In genomic region chr12:120495723-120496352, GRCh38 we compare ENCODE assay signal across 1 cellular context.
TF ChIP-seq lines count a peak whose summit lies in the region.

TSS of gene DYNLL1 (plus strand) at chr12:120496113. CDS start at chr12:120496422, 309 bp downstream.

TF ChIP-seq in HEK293, 187 proteins besides CTCF, POLR2A, EP300 and RAD21 (continued from another document and continues in another):
- TF ChIP-seq GLIS2 (tag by site-specific recombination; IDR thresholded peaks at IDR 0.05) = peak; percentile 85
- TF ChIP-seq ZBTB44 (tag by site-specific recombination; IDR thresholded peaks at IDR 0.05) = no peak
- TF ChIP-seq ZFP41 (tag by site-specific recombination; IDR thresholded peaks at IDR 0.05; ENCODE audit: borderline replicate concordance) = no peak
- TF ChIP-seq MEIS1 (CRISPR knock-in tag; IDR thresholded peaks at IDR 0.05; ENCODE audit: borderline replicate concordance) = no peak
- TF ChIP-seq ZNF404 (tag by site-specific recombination; IDR thresholded peaks at IDR 0.05) = no peak
- no peak for TF ChIP-seq GLI4 (tag by site-specific recombination; IDR thresholded peaks at IDR 0.05)
- TF ChIP-seq ZNF366 (tag by site-specific recombination; conservative IDR thresholded peaks at IDR 0.05) = no peak
- TF ChIP-seq ZNF843 (tag by site-specific recombination; IDR thresholded peaks at IDR 0.05) = 0 out of 2 replicates have a peak, but pooled peaks have one; percentile 32
- TF ChIP-seq ZNF610 (tag by site-specific recombination; IDR thresholded peaks at IDR 0.05; ENCODE audit: borderline replicate concordance) = no peak
- TF ChIP-seq PRDM2 (tag by site-specific recombination; IDR thresholded peaks at IDR 0.05; ENCODE audit: borderline replicate concordance) = no peak
- peak; percentile 97 for TF ChIP-seq ZNF341 (tag by site-specific recombination; IDR thresholded peaks at IDR 0.05; ENCODE audit: low read depth)
- TF ChIP-seq PATZ1 (tag by site-specific recombination; IDR thresholded peaks at IDR 0.05) = peak; percentile 78; the same call in 1 of the 2 replicates
- peak; percentile 58; the same call in 1 of the 2 replicates for TF ChIP-seq ZNF518A (tag by site-specific recombination; conservative IDR thresholded peaks at IDR 0.05; ENCODE audit: low read depth)
- TF ChIP-seq ZNF76 (tag by site-specific recombination; IDR thresholded peaks at IDR 0.05; ENCODE audit: borderline replicate concordance, low read depth) = peak; percentile 94
- no peak for TF ChIP-seq ZBTB6 (tag by site-specific recombination; IDR thresholded peaks at IDR 0.05)
- TF ChIP-seq ZNF394 (tag by site-specific recombination; IDR thresholded peaks at IDR 0.05; ENCODE audit: borderline replicate concordance) = peak; percentile 76
- TF ChIP-seq ZBTB10 (tag by site-specific recombination; IDR thresholded peaks at IDR 0.05) = 0 out of 2 replicates have a peak, but pooled peaks have one; percentile 70
- peak; percentile 97 for TF ChIP-seq SP2 (tag by site-specific recombination; IDR thresholded peaks at IDR 0.05)
- peak; percentile 30 for TF ChIP-seq ZBTB26 (tag by site-specific recombination; optimal IDR thresholded peaks at IDR 0.05)
- no peak for TF ChIP-seq ZNF677 (tag by site-specific recombination; IDR thresholded peaks at IDR 0.05)
- TF ChIP-seq PRDM10 (tag by site-specific recombination; IDR thresholded peaks at IDR 0.05) = 0 out of 2 replicates have a peak, but pooled peaks have one; percentile 22
